Comparison of ENCODE assay signal across 8 cellular contexts in genomic region chr13:42969558-42970172, GRCh38. TPM values are rescaled to one million over a fixed set of nuclear protein-coding genes. Genes with fewer than 3 reads are reported as not detected.
DNase-seq lines count a peak whose midpoint lies in the region; ATAC-seq, FAIRE-seq and TF ChIP-seq lines count a peak whose summit lies in the region.

No MANE protein-coding gene starts in this region.

- in situ Hi-C loops in SK-MEL-5 (cut with HindIII; ENCODE audit: low pct_unique_long_range_greater_than_20kb, low sequenced_read_pairs): no loop called here

- no peaks in the 10 kb centered on the region for H3K27me3 Mint-ChIP-seq in activated naive CD4-positive, alpha-beta T cell treated with anti-CD3 and anti-CD28 coated beads for 36 hours (ENCODE audit: low read depth)

- no peak overlapping the region for H3K4me3 Mint-ChIP-seq in activated naive CD4-positive, alpha-beta T cell treated with anti-CD3 and anti-CD28 coated beads for 36 hours

- DNase-seq in GM10266 (ENCODE audit: extremely low spot score) (peak; percentile 78), HT1080 (ENCODE audit: low read depth) (peak; percentile 60), SK-MEL-5 (ENCODE audit: low read depth, low spot score) (peak; percentile 82), glomerular visceral epithelial cell (ENCODE audit: extremely low spot score) (peak; percentile 68), pancreas (peak; percentile 49 to 92 (median 74)), upper lobe of left lung (peak in 1 of 2 donors; percentile 83)
- DNase-seq in activated naive CD4-positive, alpha-beta T cell treated with anti-CD3 and anti-CD28 coated beads for 36 hours: peak; percentile 88

- no peak overlapping the region for H3K4me3 ChIP-seq in pancreas
- no peak overlapping the region for H3K4me3 ChIP-seq in upper lobe of left lung

- no peak for TF ChIP-seq EP300 in upper lobe of left lung (IDR thresholded peaks at IDR 0.05)

- 38 to 40% methylated on average over 12 of the region's 12 CpGs for WGBS in pancreas, 2 donors
- 43 to 47% methylated on average over 12 of the region's 12 CpGs for WGBS in upper lobe of left lung, 2 donors

- H3K27ac Mint-ChIP-seq in activated naive CD4-positive, alpha-beta T cell treated with anti-CD3 and anti-CD28 coated beads for 36 hours: no peak overlapping the region

- peaks cover under 1% of the 10 kb centered on the region for H3K9me3 Mint-ChIP-seq in activated naive CD4-positive, alpha-beta T cell treated with anti-CD3 and anti-CD28 coated beads for 36 hours

- FAIRE-seq in pancreas (lab: Jason Lieb, UNC): no peak

- ATAC-seq in pancreas (peak; percentile 86 to 95 (median 92)), upper lobe of left lung (ENCODE audit: low FRiP score in 2 of 2) (peak; percentile 92 to 93), HG02623 (IDR thresholded peaks at IDR 0.05; ENCODE audit: unreplicated experiment) (no peak)

- CTCF ChIA-PET in activated naive CD4-positive, alpha-beta T cell treated with anti-CD3 and anti-CD28 coated beads for 36 hours (lab: Charles Lee): interaction anchor here (0.6 to 2.3 kb wide), 34 partner anchors 9 to 904 kb away, joined by 3 to 20 read pairs (median 4); partner anchors contain the start of gene EPSTI1

- intact Hi-C loops in activated naive CD4-positive, alpha-beta T cell treated with anti-CD3 and anti-CD28 coated beads for 36 hours (cut with micrococcal nuclease): loop anchor here (1.0 to 10.0 kb wide), 8 partner anchors 23 to 905 kb away; partner anchors contain the start of genes DNAJC15 and EPSTI1
- intact Hi-C loops in pancreas (cut with DNase I): loop anchor here in 1 of 3 donors (10.0 kb wide), 1 partner anchor 835 kb away; no protein-coding TSS in a partner anchor

- no peaks in the 10 kb centered on the region for H3K27me3 ChIP-seq in pancreas
- no peaks in the 10 kb centered on the region for H3K27me3 ChIP-seq in upper lobe of left lung

- TF ChIP-seq POLR2A in upper lobe of left lung (IDR thresholded peaks at IDR 0.05): no peak

- peaks cover 0 to 3% (median 0%) of the 10 kb centered on the region in 3 donors for H3K4me1 ChIP-seq in pancreas
- peaks cover 19 to 28% (median 25%) of the 10 kb centered on the region in 4 donors for H3K4me1 ChIP-seq in upper lobe of left lung

- H3K27ac ChIP-seq in pancreas: no peak overlapping the region
- peak overlapping the region in 1 of 4 donors; percentile 20 for H3K27ac ChIP-seq in upper lobe of left lung

- H3K36me3 ChIP-seq in pancreas (no peaks in the 10 kb centered on the region), upper lobe of left lung (no peaks in the 10 kb centered on the region)

- H3K9me3 ChIP-seq in pancreas (no peaks in the 10 kb centered on the region), upper lobe of left lung (no peaks in the 10 kb centered on the region)

- TF ChIP-seq CTCF in GM10266 (IDR thresholded peaks at IDR 0.05; ENCODE audit: control insufficient read depth, insufficient read depth, low read depth, missing control alignments) (peak; percentile 79), pancreas (IDR thresholded peaks at IDR 0.05) (peak; percentile 49 to 74 (median 61)), upper lobe of left lung (IDR thresholded peaks at IDR 0.05) (peak; percentile 70 to 75 (median 72))

- H3K36me3 Mint-ChIP-seq in activated naive CD4-positive, alpha-beta T cell treated with anti-CD3 and anti-CD28 coated beads for 36 hours (ENCODE audit: low read depth): peaks cover 4% of the 10 kb centered on the region

- peaks cover 8% of the 10 kb centered on the region for H3K4me1 Mint-ChIP-seq in activated naive CD4-positive, alpha-beta T cell treated with anti-CD3 and anti-CD28 coated beads for 36 hours (ENCODE audit: low read depth)

RNA-seq across cellular contexts. Expression of gene EPSTI1, which starts 22.4 kb away (rescaled TPM):
- 0.08 and 0.20 TPM in 2 replicates for total RNA-seq in HT1080 (2014; rRNA removed; shearing (Covaris generic))
- polyA plus RNA-seq in HT1080 (2015; cell fraction: cytosol; rRNA removed): 0.24 and 0.83 TPM in 2 replicates
- 0.36 and 0.52 TPM in 2 replicates for polyA plus RNA-seq in HT1080 (2015; cell fraction: nucleus; rRNA removed)
- not detected in 2 replicates for total RNA-seq in SK-MEL-5 (2014; rRNA removed; shearing (Covaris generic))
- polyA plus RNA-seq in SK-MEL-5 (2015; cell fraction: cytosol; rRNA removed): not detected in 2 replicates
- 0.09 TPM in 1 of 2 replicates, not detected in the other for polyA plus RNA-seq in SK-MEL-5 (2015; cell fraction: nucleus; rRNA removed)
- 10 to 100 TPM; 17.4 to 19.8 TPM for total RNA-seq in activated naive CD4-positive, alpha-beta T cell treated with anti-CD3 and anti-CD28 coated beads for 36 hours
- total RNA-seq in pancreas (1 to 10 TPM in 5 of 6 donors, under 1 TPM in 1; 0.83 to 9.7 (median 2.1) TPM), upper lobe of left lung (10 to 100 TPM; 10.2 to 61.8 (median 24.0) TPM)
- polyA plus RNA-seq in pancreas: 1 to 10 TPM; 1.4 to 3.0 TPM

RNA-seq across cellular contexts. Expression of gene DNAJC15, which starts 53.7 kb away (rescaled TPM):
- 27.5 and 36.1 TPM in 2 replicates for total RNA-seq in HT1080 (2014; rRNA removed; shearing (Covaris generic))
- polyA plus RNA-seq in HT1080 (2015; cell fraction: cytosol; rRNA removed): 15.7 and 25.0 TPM in 2 replicates
- 7.2 and 7.7 TPM in 2 replicates for polyA plus RNA-seq in HT1080 (2015; cell fraction: nucleus; rRNA removed)
- total RNA-seq in SK-MEL-5 (2014; rRNA removed; shearing (Covaris generic)): 33.2 and 43.8 TPM in 2 replicates
- polyA plus RNA-seq in SK-MEL-5 (2015; cell fraction: cytosol; rRNA removed): 27.0 and 27.6 TPM in 2 replicates
- 3.5 and 4.4 TPM in 2 replicates for polyA plus RNA-seq in SK-MEL-5 (2015; cell fraction: nucleus; rRNA removed)
- 10 to 100 TPM; 14.5 to 16.8 TPM for total RNA-seq in activated naive CD4-positive, alpha-beta T cell treated with anti-CD3 and anti-CD28 coated beads for 36 hours
- total RNA-seq in pancreas: 1 to 10 TPM; 5.2 to 9.6 (median 6.8) TPM
- polyA plus RNA-seq in pancreas: 10 to 100 TPM in 1 of 2 donors, 1 to 10 TPM in 1; 5.2 to 10.2 TPM
- 10 to 100 TPM in 3 of 6 donors, 1 to 10 TPM in 3; 3.1 to 19.3 (median 9.0) TPM for total RNA-seq in upper lobe of left lung
